Comparison of ENCODE assay signal across 11 cellular contexts in the genomic region with DNA sequence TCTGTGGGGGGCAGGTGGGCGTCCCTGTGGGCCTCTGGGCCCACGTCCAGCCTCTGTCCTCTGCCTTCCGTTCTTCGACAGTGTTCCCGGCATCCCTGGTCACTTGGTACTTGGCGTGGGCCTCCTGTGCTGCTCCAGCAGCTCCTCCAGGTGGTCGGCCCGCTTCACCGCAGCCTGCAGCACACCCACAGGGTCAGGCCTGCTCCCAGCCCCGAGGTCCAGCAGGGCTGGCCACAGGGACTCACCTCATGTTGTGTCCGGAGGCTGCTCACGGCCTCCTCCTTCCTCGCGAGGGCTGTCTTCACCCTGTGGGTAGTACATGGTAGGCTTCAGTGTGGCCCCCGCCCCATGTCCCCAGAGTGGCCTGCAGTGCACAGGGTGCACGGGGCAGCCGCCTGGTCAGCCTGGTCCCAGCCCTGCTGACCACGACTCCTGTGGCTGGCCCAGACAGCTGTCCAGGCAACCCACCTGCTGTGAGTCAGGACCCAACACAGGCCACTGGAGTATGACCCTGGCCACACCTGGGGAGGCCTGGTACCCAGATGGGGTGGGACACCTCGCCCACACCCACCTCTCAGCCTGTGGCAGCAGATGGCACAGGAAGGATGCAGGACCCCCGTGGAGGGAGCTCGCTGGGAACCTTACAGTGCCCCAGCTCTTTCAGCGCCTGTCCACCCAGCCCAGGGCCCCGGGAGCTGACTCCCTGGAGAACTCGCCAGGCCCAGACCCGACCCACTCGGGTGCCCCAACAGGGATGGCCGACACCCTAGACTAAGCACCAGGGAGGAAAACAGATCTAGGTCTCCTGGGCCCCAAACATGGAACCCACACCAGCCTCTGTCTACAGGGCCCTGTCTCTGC. TPM values are rescaled to one million over a fixed set of nuclear protein-coding genes. Genes with fewer than 3 reads are reported as not detected.
DNase-seq lines count a peak whose midpoint lies in the region; ATAC-seq and TF ChIP-seq lines count a peak whose summit lies in the region.
"Had no signal": no experiment of that assay in that cellular context is flagged by ENCODE, and none has a peak within 500 bp of the region (broad histone marks: within the 10 kb centered on the region; RNA-seq: fewer than 3 reads in every experiment).

No MANE protein-coding gene starts in this region.

- no peak for ATAC-seq in left ventricle myocardium superior
- ATAC-seq: activated T-cell treated with anti-CD3 and anti-CD28 coated beads, Interleukin-2, amount 50 U/mL, for 4 hours had no signal

- H3K4me1 ChIP-seq in cardiac muscle cell (ENCODE audit: low read depth) (no peaks in the 10 kb centered on the region), tibial nerve (peaks cover 0 to 5% (median 0%) of the 10 kb centered on the region in 4 donors)

- TF ChIP-seq CTCF in cardiac muscle cell (IDR thresholded peaks at IDR 0.05; ENCODE audit: low read depth, low read length) (no peak), foreskin fibroblast (IDR thresholded peaks at IDR 0.05; ENCODE audit: low read depth, low read length) (peak; percentile 20), tibial nerve (IDR thresholded peaks at IDR 0.05) (peak in 4 of 5 experiments; percentile 20 to 66 (median 36))

- H3K4me3 ChIP-seq in cardiac muscle cell (no peak overlapping the region), foreskin fibroblast (ENCODE audit: low read depth in 1 of 2, low read length in 2 of 2) (no peak overlapping the region), tibial nerve (no peak overlapping the region)
- H3K4me3 ChIP-seq: BLaER1 had no signal

- no peak for TF ChIP-seq POLR2A in tibial nerve (IDR thresholded peaks at IDR 0.05)

- H3K9me3 ChIP-seq in cardiac muscle cell (ENCODE audit: low read depth), result no peaks in the 10 kb centered on the region
- no peaks in the 10 kb centered on the region for H3K9me3 ChIP-seq in tibial nerve
- H3K9me3 ChIP-seq: BLaER1 had no signal

- WGBS in tibial nerve, 2 donors, result 44 to 71% methylated on average over 9 to 18 of the region's 27 CpGs

- H3K36me3 ChIP-seq in cardiac muscle cell, result no peaks in the 10 kb centered on the region
- peaks cover 0 to 66% (median 0%) of the 10 kb centered on the region in 3 donors for H3K36me3 ChIP-seq in tibial nerve

- DNase-seq in cardiac muscle cell (ENCODE audit: low read depth in 1 of 2, low spot score in 1 of 2) (peak; percentile 7 to 56), left ventricle myocardium superior (no peak), foreskin fibroblast (peak in 1 of 2 donors; percentile 23), tibial nerve (ENCODE audit: low spot score in 2 of 2) (no peak), NCI-H1105 (lab: John Stamatoyannopoulos, UW) (no peak)
- DNase-seq in activated naive CD4-positive, alpha-beta T cell treated with anti-CD3 and anti-CD28 coated beads, Interleukin-2, amount 50 U/mL, for 16 hours, result no peak
- DNase-seq: activated T-cell treated with anti-CD3 and anti-CD28 coated beads, Interleukin-2, amount 50 U/mL, for 4 hours; immature natural killer cell; NCI-H2171 had no signal

- intact Hi-C loops in left ventricle myocardium superior (cut with micrococcal nuclease), result no loop called here

- H3K27ac ChIP-seq in cardiac muscle cell, result no peak overlapping the region
- peak overlapping the region in 1 of 4 donors; percentile 20 for H3K27ac ChIP-seq in tibial nerve
- H3K27ac ChIP-seq: BLaER1, HL-60 had no signal

- no peak for TF ChIP-seq EP300 in tibial nerve (IDR thresholded peaks at IDR 0.05)

- H3K27me3 ChIP-seq in cardiac muscle cell (no peaks in the 10 kb centered on the region), tibial nerve (no peaks in the 10 kb centered on the region)
- H3K27me3 ChIP-seq: BLaER1 had no signal

RNA-seq across cellular contexts. Expression of a gene that starts 23.9 kb away (rescaled TPM):
- total RNA-seq in cardiac muscle cell (13.8 and 21.9 TPM in 2 replicates), left ventricle myocardium superior (14.5 TPM), tibial nerve (100 to 1,000 TPM; 247 to 385 (median 322) TPM)
- polyA plus RNA-seq in cardiac muscle cell, result 8.0 and 17.1 TPM in 2 replicates

RNA-seq across cellular contexts. Expression of a gene that starts 24.6 kb away (rescaled TPM):
- total RNA-seq in cardiac muscle cell (0.67 and 0.86 TPM in 2 replicates), left ventricle myocardium superior (0.20 TPM), tibial nerve (not detected)
- 0.37 and 0.44 TPM in 2 replicates for polyA plus RNA-seq in cardiac muscle cell
- total RNA-seq: activated T-cell treated with anti-CD3 and anti-CD28 coated beads, Interleukin-2, amount 50 U/mL, for 4 hours had no signal
- polyA plus RNA-seq: immature natural killer cell had no signal

RNA-seq across cellular contexts. Expression of a gene that starts 32.9 kb away (rescaled TPM):
- total RNA-seq in cardiac muscle cell (23.2 and 37.0 TPM in 2 replicates), left ventricle myocardium superior (13.6 TPM), tibial nerve (10 to 100 TPM in 3 of 4 donors, 1 to 10 TPM in 1; 9.2 to 35.0 (median 20.9) TPM)
- 29.2 and 35.4 TPM in 2 replicates for polyA plus RNA-seq in cardiac muscle cell

RNA-seq across cellular contexts. Expression of a gene that starts 49.0 kb away (rescaled TPM):
- total RNA-seq in cardiac muscle cell (42.4 and 52.5 TPM in 2 replicates), left ventricle myocardium superior (13.8 TPM), tibial nerve (100 to 1,000 TPM in 1 of 4 donors, 10 to 100 TPM in 3; 41.5 to 102 (median 73.9) TPM)
- 19.7 and 34.8 TPM in 2 replicates for polyA plus RNA-seq in cardiac muscle cell

RNA-seq across cellular contexts. Expression of a gene that starts 49.2 kb away (rescaled TPM):
- total RNA-seq in cardiac muscle cell (52.3 and 67.4 TPM in 2 replicates), left ventricle myocardium superior (53.7 TPM), tibial nerve (10 to 100 TPM; 27.8 to 73.0 (median 61.1) TPM)
- 112 and 142 TPM in 2 replicates for polyA plus RNA-seq in cardiac muscle cell

Comparison
In these comparisons a context has a peak if more than half of its experiments do, and no peak if none do; other contexts are left out.
1. DNase-seq: peak in cardiac muscle cell (2 of 2); none in left ventricle myocardium superior (single experiment), tibial nerve (0 of 2), activated naive CD4-positive, alpha-beta T cell treated with anti-CD3 and anti-CD28 coated beads, Interleukin-2, amount 50 U/mL, for 16 hours (single experiment) and NCI-H1105 (single experiment).
2. RNA of a gene that starts 23.9 kb away (total RNA-seq): 247 to 385 TPM in tibial nerve; 13.8 to 21.9 TPM in cardiac muscle cell and 14.5 TPM in left ventricle myocardium superior (single experiment); every median in the first group is over 10 times any median in the second.